In the genomic region with DNA sequence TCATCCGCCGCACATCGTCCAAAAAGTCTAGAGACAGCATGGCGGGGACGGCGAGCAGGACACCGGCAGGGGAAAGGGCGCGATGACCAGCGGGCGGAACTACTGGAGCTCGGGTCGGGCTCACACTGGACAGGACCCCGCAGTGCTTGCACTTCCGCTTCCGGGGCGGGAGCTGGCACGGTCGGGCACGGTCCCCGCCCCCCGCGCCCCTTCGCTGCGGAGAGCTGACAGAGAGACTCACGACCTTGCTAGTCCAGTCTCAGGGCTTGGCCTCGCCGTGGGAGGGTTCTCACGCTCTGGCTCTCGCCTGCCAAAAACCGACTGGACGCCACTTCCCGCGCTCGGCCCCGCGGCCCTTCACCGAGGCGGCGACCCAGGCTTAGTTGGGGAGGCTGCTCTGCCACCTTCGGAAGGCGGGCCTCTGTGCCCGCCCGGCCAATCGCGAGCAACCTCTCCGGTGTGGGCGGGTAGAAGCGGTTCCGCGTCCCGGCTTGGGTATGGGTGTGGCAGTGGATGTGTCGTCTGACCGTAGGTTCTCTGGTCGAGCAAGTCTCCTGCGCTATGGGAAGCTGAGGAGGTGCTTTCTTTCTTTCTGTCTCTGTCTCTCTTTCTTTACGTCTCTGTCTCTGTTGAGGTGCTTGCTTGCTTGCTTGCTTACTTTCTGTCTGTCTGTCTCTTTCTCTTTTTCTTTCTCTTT, we compare ENCODE assay signal across 8 cellular contexts. TPM values are rescaled to one million over a fixed set of nuclear protein-coding genes. Genes with fewer than 3 reads are reported as not detected.
DNase-seq lines count a peak whose midpoint lies in the region; TF ChIP-seq lines count a peak whose summit lies in the region.

A gene (minus strand): TSS at position 104 of the 697 bp plus-strand sequence. CDS start 64 bp downstream, at position 40.

- H2BK5ac ChIP-seq in H9 (ENCODE audit: insufficient read length, low read length) = no peak within 1 kb of the TSS

- TF ChIP-seq RAD21 in neural cell (conservative IDR thresholded peaks at IDR 0.05) = no peak

- no peak within 1 kb of the TSS for H3K56ac ChIP-seq in H9 (ENCODE audit: insufficient read length, low read depth, low read length)

- H3K4me2 ChIP-seq in H9 (ENCODE audit: insufficient read depth, insufficient read length, low read length) (peak within 1 kb of the TSS; percentile 93), neural cell (ENCODE audit: low read length) (peak within 1 kb of the TSS; percentile 79)

- peak; percentile 95 for DNase-seq in ELR (ENCODE audit: low read depth)
- peak; percentile 97 for DNase-seq in H9
- peak; percentile 98 for DNase-seq in MG63
- DNase-seq in SHP77 treated with DMSO at 0.1 percent for 48 hours (lab: John Stamatoyannopoulos, UW) = peak; percentile 96
- peak; percentile 82 for DNase-seq in activated gamma-delta T cell (lab: John Stamatoyannopoulos, UW)
- DNase-seq in fibroblast of villous mesenchyme (ENCODE audit: low read depth) = peak; percentile 94
- DNase-seq in stomach = peak; percentile 97

- H3K36me3 ChIP-seq in MG63 = peaks cover 15% of the 10 kb centered on the region
- H3K36me3 ChIP-seq in neural cell (ENCODE audit: insufficient read depth, low read length) = no peaks in the 10 kb centered on the region
- H3K36me3 ChIP-seq in stomach = peaks cover 2 to 4% (median 3%) of the 10 kb centered on the region in 4 donors

- no peaks in the 10 kb centered on the region for H4K20me1 ChIP-seq in H9 (ENCODE audit: control insufficient read depth, insufficient read depth, insufficient read length)
- no peaks in the 10 kb centered on the region for H4K20me1 ChIP-seq in neural cell (ENCODE audit: insufficient read depth)

- H3K27ac ChIP-seq in H9 (ENCODE audit: insufficient read length, low read depth, low read length) (peak within 1 kb of the TSS; percentile 2), neural cell (ENCODE audit: low read length) (peak within 1 kb of the TSS; percentile 82), stomach (peak within 1 kb of the TSS; percentile 94 to 99 (median 96))

- H3K4me1 ChIP-seq in H9 (ENCODE audit: insufficient read depth, low read length) = no peaks in the 10 kb centered on the region; the same call in 1 of the 2 replicates
- H3K4me1 ChIP-seq in stomach = peaks cover 19 to 38% (median 31%) of the 10 kb centered on the region in 4 donors

- no peak within 1 kb of the TSS for H2BK12ac ChIP-seq in H9 (ENCODE audit: insufficient read length, low read depth, low read length)

- peaks cover 18% of the 10 kb centered on the region in 2 experiments for H3K4me1 Mint-ChIP-seq in H9

- peak; percentile 59 for TF ChIP-seq EP300 in neural cell (conservative IDR thresholded peaks at IDR 0.05; ENCODE audit: poor library complexity, severe bottlenecking)
- no peak for TF ChIP-seq EP300 in stomach (IDR thresholded peaks at IDR 0.05)

- TF ChIP-seq CTCF in H9 (conservative IDR thresholded peaks at IDR 0.05) (no peak), fibroblast of villous mesenchyme (IDR thresholded peaks at IDR 0.05; ENCODE audit: insufficient read depth, low read depth, low read length) (no peak), neural cell (IDR thresholded peaks at IDR 0.05; ENCODE audit: poor library complexity, severe bottlenecking) (no peak), stomach (IDR thresholded peaks at IDR 0.05) (no peak)

- no peak within 1 kb of the TSS for H3K23ac ChIP-seq in H9 (ENCODE audit: insufficient read length, low read depth, low read length)

- H2BK120ac ChIP-seq in H9 (ENCODE audit: low read depth, low read length, poor library complexity, severe bottlenecking) = no peak within 1 kb of the TSS

- no CpG with 5 or more reads among the region's 57 CpGs for WGBS in H9 (ENCODE audit: extremely low coverage, insufficient read length, low lambda C conversion rate)
- 0 to 1% (median 0%) methylated on average over 40 to 57 of the region's 57 CpGs for WGBS in stomach, 5 donors

- peak within 1 kb of the TSS; percentile 79 for H3K14ac ChIP-seq in H9 (ENCODE audit: insufficient read depth, low read length)

- no peak within 1 kb of the TSS for H2AK5ac ChIP-seq in H9 (ENCODE audit: insufficient read length, low read length)

- no peak within 1 kb of the TSS for H2AFZ ChIP-seq in H9 (ENCODE audit: low read length)
- H2AFZ ChIP-seq in neural cell (ENCODE audit: low read depth, low read length) = peak within 1 kb of the TSS; percentile 97

- no peak within 1 kb of the TSS for H2BK15ac ChIP-seq in H9 (ENCODE audit: low read depth, low read length)

- TF ChIP-seq POLR2A in stomach (IDR thresholded peaks at IDR 0.05) = peak in 2 of 4 donors; percentile 87 to 94

- H3K4ac ChIP-seq in H9 (ENCODE audit: low read depth, low read length) = no peak within 1 kb of the TSS

- peaks cover 9 to 21% (median 10%) of the 10 kb centered on the region in 3 experiments for H3K36me3 Mint-ChIP-seq in H9 (ENCODE audit: insufficient read depth in 1 of 3, low read depth in 3 of 3)

- H3K4me3 ChIP-seq in MG63 (peak within 1 kb of the TSS; percentile 93), fibroblast of villous mesenchyme (ENCODE audit: low read depth, low read length) (peak within 1 kb of the TSS; percentile 95), neural cell (ENCODE audit: low read length) (peak within 1 kb of the TSS; percentile 90), stomach (peak within 1 kb of the TSS; percentile 70 to 95 (median 81))

- peaks cover 4% of the 10 kb centered on the region for H3K23me2 ChIP-seq in H9 (ENCODE audit: insufficient read length, low read depth, low read length, poor library complexity, severe bottlenecking)

- no peaks in the 10 kb centered on the region for H3K9me2 ChIP-seq in neural cell (ENCODE audit: insufficient read depth, low read length)

- H3K27me3 ChIP-seq in H9 (ENCODE audit: insufficient read depth, low read length) (no peaks in the 10 kb centered on the region), MG63 (no peaks in the 10 kb centered on the region), neural cell (ENCODE audit: insufficient read depth, low read depth, low read length) (no peaks in the 10 kb centered on the region), stomach (no peaks in the 10 kb centered on the region)

- intact Hi-C loops in stomach (cut with DNase I; ENCODE audit: low total_unique reads) = no loop called here

- H2BK20ac ChIP-seq in H9 (ENCODE audit: low read depth, low read length, poor library complexity, severe bottlenecking) = no peak within 1 kb of the TSS

- H4K8ac ChIP-seq in H9 (replicated peaks; ENCODE audit: insufficient read length, low read depth, low read length) = no peak within 1 kb of the TSS

- H3K79me2 ChIP-seq in H9 (ENCODE audit: insufficient read depth, low read length) (peaks cover 21% of the 10 kb centered on the region; the same call in 1 of the 2 replicates), neural cell (replicated peaks; ENCODE audit: insufficient read depth, low read length) (peaks cover 45% of the 10 kb centered on the region)

- H4K5ac ChIP-seq in H9 (ENCODE audit: insufficient read length, low read depth, low read length) = no peak within 1 kb of the TSS

- H3F3A ChIP-seq in neural cell (ENCODE audit: insufficient read depth, low read length, poor library complexity, severe bottlenecking) = no peaks in the 10 kb centered on the region

- H3K9ac ChIP-seq in H9 (ENCODE audit: extremely low read depth, insufficient read length, low read length) = peak within 1 kb of the TSS; percentile 93
- H3K9ac ChIP-seq in neural cell (ENCODE audit: low read length) = peak within 1 kb of the TSS; percentile 84

- H3K9me3 Mint-ChIP-seq in H9 = peaks cover 0 to 3% of the 10 kb centered on the region in 2 experiments; a peak in 1 of 5 replicates

- no peak within 1 kb of the TSS for H4K91ac ChIP-seq in H9 (ENCODE audit: insufficient read length, low read depth, low read length)

- peaks cover 5% of the 10 kb centered on the region for H3K79me1 ChIP-seq in H9 (ENCODE audit: insufficient read depth, low read depth, low read length, poor library complexity, severe bottlenecking)

- H3T11ph ChIP-seq in H9 (ENCODE audit: low read length) = no peak within 1 kb of the TSS

- peak within 1 kb of the TSS; percentile 51 for H3K18ac ChIP-seq in H9 (ENCODE audit: insufficient read length, low read depth, low read length)

- peak within 1 kb of the TSS; percentile 98 to 99 (median 99) for H3K27ac Mint-ChIP-seq in H9

- peak within 1 kb of the TSS; percentile 91 to 99 for H3K4me3 Mint-ChIP-seq in H9

- no peaks in the 10 kb centered on the region for H3K9me3 ChIP-seq in H9 (ENCODE audit: control insufficient read depth, low read depth, low read length)
- no peaks in the 10 kb centered on the region for H3K9me3 ChIP-seq in MG63
- no peaks in the 10 kb centered on the region for H3K9me3 ChIP-seq in neural cell (ENCODE audit: low read length)
- H3K9me3 ChIP-seq in stomach = no peaks in the 10 kb centered on the region

- no peaks in the 10 kb centered on the region for H3K27me3 Mint-ChIP-seq in H9 (ENCODE audit: low read depth)

TF ChIP-seq in neural cell, 6 proteins besides CTCF, POLR2A, EP300 and RAD21 (continues in another document):
- peak; percentile 54 for TF ChIP-seq TAF1 (IDR thresholded peaks at IDR 0.05; ENCODE audit: low read depth)
- no peak for TF ChIP-seq EZH2 (IDR thresholded peaks at IDR 0.05; ENCODE audit: borderline replicate concordance, insufficient read depth, low read length, poor library complexity, severe bottlenecking)
- peak; percentile 83 for TF ChIP-seq POLR2AphosphoS5 (IDR thresholded peaks at IDR 0.05)

RNA-seq across cellular contexts. Expression of the gene that starts here (rescaled TPM):
- 250 and 252 TPM in 2 replicates for total RNA-seq in H9 (2021)
- total RNA-seq in MG63 (2014; rRNA removed; shearing (Covaris generic); ENCODE audit: low replicate concordance) = 294 and 550 TPM in 2 replicates
- 170 and 225 TPM in 2 replicates for total RNA-seq in fibroblast of villous mesenchyme
- polyA plus RNA-seq in neural cell = 135 and 158 TPM in 2 replicates
- polyA minus RNA-seq in neural cell = 59.4 and 60.9 TPM in 2 replicates
- total RNA-seq in stomach = 100 to 1,000 TPM in 1 of 5 donors, 10 to 100 TPM in 4; 24.3 to 181 (median 37.9) TPM
- 100 to 1,000 TPM; 108 to 186 (median 165) TPM for polyA plus RNA-seq in stomach

Comparison
In these comparisons a context has a peak if more than half of its experiments do, and no peak if none do; other contexts are left out.
1. Peak in every context shown above with its lines: DNase-seq, H3K4me3 ChIP-seq and H3K27ac ChIP-seq.
2. H3K27ac ChIP-seq: peak in every context shown above with its lines; median percentile 96 in stomach; 82 in neural cell; 2 in H9.